ENCODE assay signal across 16 cellular contexts in the genomic region with DNA sequence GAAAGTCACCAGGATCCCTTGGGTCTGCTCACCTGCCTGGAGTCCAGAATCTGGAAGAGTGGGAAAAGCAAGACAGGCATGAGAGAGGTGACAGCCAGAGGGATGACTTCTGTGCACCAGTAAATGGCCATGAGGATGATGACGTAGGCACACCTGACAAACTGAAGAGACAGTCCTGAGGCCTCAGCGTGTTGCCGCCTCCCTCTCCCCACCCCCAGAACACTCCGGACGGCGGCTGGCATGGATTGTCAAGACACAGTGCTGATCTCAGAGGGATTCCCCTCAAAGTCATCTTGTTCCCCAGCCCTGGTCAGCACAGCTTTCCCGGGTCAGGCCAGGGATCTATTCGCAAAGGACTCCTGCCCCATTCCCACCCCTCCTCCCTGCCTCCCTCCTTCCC. TPM values are rescaled to one million over a fixed set of nuclear protein-coding genes. Genes with fewer than 3 reads are reported as not detected.
DNase-seq lines count a peak whose midpoint lies in the region; ATAC-seq and TF ChIP-seq lines count a peak whose summit lies in the region.
"Had no signal": no experiment of that assay in that cellular context is flagged by ENCODE, and none has a peak within 500 bp of the region (broad histone marks: within the 10 kb centered on the region; RNA-seq: fewer than 3 reads in every experiment).

No MANE protein-coding gene starts in this region.

- intact Hi-C loops in upper lobe of right lung (cut with DNase I) = no loop called here
- intact Hi-C loops in colonic mucosa (cut with DNase I) = no loop called here
- intact Hi-C loops in CD4-positive, alpha-beta T cell (cut with DNase I, micrococcal nuclease) = no loop called here

- H3K27me3 ChIP-seq in upper lobe of right lung (peaks cover 31% of the 10 kb centered on the region), colonic mucosa (no peaks in the 10 kb centered on the region)
- peaks cover 29% of the 10 kb centered on the region for H3K27me3 ChIP-seq in CD4-positive, alpha-beta T cell (ENCODE audit: control insufficient read depth, insufficient read depth, low read length)

- H3K36me3 ChIP-seq in upper lobe of right lung (no peaks in the 10 kb centered on the region), colonic mucosa (no peaks in the 10 kb centered on the region)

- H3K4me3 ChIP-seq in upper lobe of right lung (no peak overlapping the region), colonic mucosa (no peak overlapping the region)
- H3K4me3 ChIP-seq: GM12878 had no signal

- H3K4me1 ChIP-seq in upper lobe of right lung (no peaks in the 10 kb centered on the region), colonic mucosa (no peaks in the 10 kb centered on the region)

- H3K4me1 Mint-ChIP-seq in chondrocyte (ENCODE audit: low read depth) = peaks cover under 1% of the 10 kb centered on the region
- H3K4me1 Mint-ChIP-seq in CD4-positive, alpha-beta T cell (ENCODE audit: low read depth) = no peaks in the 10 kb centered on the region
- H3K4me1 Mint-ChIP-seq: CD4-positive, alpha-beta memory T cell had no signal

- no peaks in the 10 kb centered on the region for H3K36me3 Mint-ChIP-seq in chondrocyte (ENCODE audit: low read depth)
- no peaks in the 10 kb centered on the region for H3K36me3 Mint-ChIP-seq in CD4-positive, alpha-beta T cell (ENCODE audit: low read depth)
- H3K36me3 Mint-ChIP-seq: CD4-positive, alpha-beta memory T cell had no signal

- peak; percentile 68 for DNase-seq in chondrocyte (ENCODE audit: low spot score)
- peak; percentile 50 for DNase-seq in islet precursor cell
- peak; percentile 81 for DNase-seq in mesenteric fat pad (ENCODE audit: low spot score)
- peak; percentile 46 for DNase-seq in upper lobe of right lung
- no peak for DNase-seq in colonic mucosa
- no peak for DNase-seq in CD4-positive, alpha-beta T cell
- DNase-seq: C1 segment of cervical spinal cord; CD4-positive, alpha-beta memory T cell; DMS79; HCEC 1CT; HFFc6 had no signal

- POLR2A ChIA-PET in CD4-positive, alpha-beta T cell (lab: Charles Lee) = no interaction called here

- ATAC-seq in upper lobe of right lung = no peak
- ATAC-seq in HG03095 (IDR thresholded peaks at IDR 0.05; ENCODE audit: unreplicated experiment) = no peak
- no peak for ATAC-seq in CD4-positive, alpha-beta T cell (ENCODE audit: poor library complexity)
- ATAC-seq: GM12878 had no signal

- TF ChIP-seq CTCF in chondrocyte (IDR thresholded peaks at IDR 0.05) = no peak
- TF ChIP-seq CTCF in upper lobe of right lung (IDR thresholded peaks at IDR 0.05) = no peak
- no peak for TF ChIP-seq CTCF in colonic mucosa (IDR thresholded peaks at IDR 0.05)
- TF ChIP-seq CTCF in CD4-positive, alpha-beta T cell (IDR thresholded peaks at IDR 0.05) = no peak

- H3K27ac ChIP-seq in upper lobe of right lung (no peak overlapping the region), colonic mucosa (no peak overlapping the region)
- no peak overlapping the region for H3K27ac ChIP-seq in CD4-positive, alpha-beta T cell (ENCODE audit: low read depth, low read length)

- H3K27me3 Mint-ChIP-seq in chondrocyte (ENCODE audit: low read depth) = peaks cover 59% of the 10 kb centered on the region
- H3K27me3 Mint-ChIP-seq in CD4-positive, alpha-beta T cell = peaks cover 75% of the 10 kb centered on the region

- no peak overlapping the region for H3K4me3 Mint-ChIP-seq in chondrocyte (ENCODE audit: unreplicated experiment)
- no peak overlapping the region for H3K4me3 Mint-ChIP-seq in CD4-positive, alpha-beta T cell
- H3K4me3 Mint-ChIP-seq: B cell; CD4-positive, alpha-beta memory T cell; HFFc6 had no signal

- H3K9me3 Mint-ChIP-seq in chondrocyte (ENCODE audit: low read depth) = no peaks in the 10 kb centered on the region
- H3K9me3 Mint-ChIP-seq in CD4-positive, alpha-beta T cell = no peaks in the 10 kb centered on the region
- H3K9me3 Mint-ChIP-seq: CD4-positive, alpha-beta memory T cell; HFFc6 had no signal

- CTCF ChIA-PET in CD4-positive, alpha-beta T cell (lab: Charles Lee) = no interaction called here

- H3K9me3 ChIP-seq in upper lobe of right lung = no peaks in the 10 kb centered on the region
- H3K9me3 ChIP-seq in colonic mucosa = no peaks in the 10 kb centered on the region
- no peaks in the 10 kb centered on the region for H3K9me3 ChIP-seq in CD4-positive, alpha-beta T cell (ENCODE audit: control insufficient read depth, low read length)

- H3K9ac ChIP-seq in colonic mucosa (ENCODE audit: low read depth in 2 of 2, low read length in 2 of 2) = no peak overlapping the region

- no peak overlapping the region for H3K27ac Mint-ChIP-seq in chondrocyte (ENCODE audit: unreplicated experiment)
- H3K27ac Mint-ChIP-seq in CD4-positive, alpha-beta T cell = no peak overlapping the region
- H3K27ac Mint-ChIP-seq: B cell; CD4-positive, alpha-beta memory T cell; HFFc6 had no signal

RNA-seq across cellular contexts. Expression of a gene that starts 6.2 kb away (rescaled TPM):
- total RNA-seq in chondrocyte = 1.1 to 1.5 TPM in 2 of 3 replicates, not detected in the other
- total RNA-seq in mesenteric fat pad = 0.48 TPM
- not detected for total RNA-seq in upper lobe of right lung
- total RNA-seq in colonic mucosa = under 1 TPM in 1 of 2 donors, not detected in 1; 0.62 TPM
- not detected for total RNA-seq in CD4-positive, alpha-beta T cell
- total RNA-seq: B cell; CD4-positive, alpha-beta memory T cell; G401; H4; HFFc6 had no signal

RNA-seq across cellular contexts. Expression of a gene that starts 48.9 kb away (rescaled TPM):
- total RNA-seq in chondrocyte (0.36 to 0.40 TPM in 2 of 3 replicates, not detected in the other), mesenteric fat pad (99.1 TPM), upper lobe of right lung (89.0 TPM), colonic mucosa (10 to 100 TPM in 1 of 2 donors, 1 to 10 TPM in 1; 8.5 to 11.7 TPM)
- 10 to 100 TPM; 24.9 to 26.2 TPM for total RNA-seq in CD4-positive, alpha-beta T cell
- total RNA-seq: G401 had no signal

RNA-seq across cellular contexts. Expression of a gene that starts 55.4 kb away (rescaled TPM):
- total RNA-seq in chondrocyte = 2.0 to 3.0 TPM (median 2.9 TPM) in 3 replicates
- 0.58 TPM for total RNA-seq in mesenteric fat pad
- 1.3 TPM for total RNA-seq in upper lobe of right lung
- 1 to 10 TPM; 1.5 to 1.9 TPM for total RNA-seq in colonic mucosa
- under 1 TPM; 0.69 to 0.70 TPM for total RNA-seq in CD4-positive, alpha-beta T cell

RNA-seq across cellular contexts. Expression of a gene that starts 55.6 kb away (rescaled TPM):
- total RNA-seq in chondrocyte (12.9 to 24.2 TPM (median 14.5 TPM) in 3 replicates), mesenteric fat pad (13.0 TPM), upper lobe of right lung (17.4 TPM), colonic mucosa (10 to 100 TPM; 14.3 to 15.2 TPM)
- total RNA-seq in CD4-positive, alpha-beta T cell = 10 to 100 TPM; 31.4 to 32.0 TPM

Comparison
In these comparisons a context has a peak if more than half of its experiments do, and no peak if none do; other contexts are left out.
1. DNase-seq: peak in chondrocyte (single experiment), islet precursor cell (single experiment), mesenteric fat pad (single experiment) and upper lobe of right lung (single experiment); none in colonic mucosa (single experiment) and CD4-positive, alpha-beta T cell (0 of 10).